ENCODE assay signal across 8 cellular contexts in genomic region chr9:136328622-136329041, GRCh38. TPM values are rescaled to one million over a fixed set of nuclear protein-coding genes. Genes with fewer than 3 reads are reported as not detected.
A peak's percentile ranks its signal among the peaks of the same experiment; 100 is the strongest.
DNase-seq lines count a peak whose midpoint lies in the region; ATAC-seq, FAIRE-seq and TF ChIP-seq lines count a peak whose summit lies in the region.

No MANE protein-coding gene starts in this region.

- no peaks in the 10 kb centered on the region for H3K9me3 ChIP-seq in right lobe of liver
- H3K9me3 ChIP-seq in upper lobe of right lung: no peaks in the 10 kb centered on the region

- peaks cover 5% of the 10 kb centered on the region for H3K4me1 Mint-ChIP-seq in activated T-cell treated with anti-CD3 and anti-CD28 coated beads, Interleukin-2, amount 50 U/mL, for 4 hours (ENCODE audit: low read depth)

- no peak for FAIRE-seq in bronchial epithelial cell (lab: Jason Lieb, UNC)

- H3K27ac ChIP-seq in right lobe of liver: no peak overlapping the region
- H3K27ac ChIP-seq in upper lobe of right lung: peak overlapping the region; percentile 81

- TF ChIP-seq CTCF in bronchial epithelial cell (IDR thresholded peaks at IDR 0.05; ENCODE audit: insufficient read depth, low read length, severe bottlenecking): no peak
- TF ChIP-seq CTCF in right lobe of liver (IDR thresholded peaks at IDR 0.05): no peak
- no peak for TF ChIP-seq CTCF in upper lobe of right lung (IDR thresholded peaks at IDR 0.05)

- no peaks in the 10 kb centered on the region for H3K4me1 ChIP-seq in right lobe of liver
- peaks cover 22% of the 10 kb centered on the region for H3K4me1 ChIP-seq in upper lobe of right lung

- H3K36me3 ChIP-seq in bronchial epithelial cell (ENCODE audit: control insufficient read depth, insufficient read depth, low read length): no peaks in the 10 kb centered on the region
- no peaks in the 10 kb centered on the region for H3K36me3 ChIP-seq in right lobe of liver
- H3K36me3 ChIP-seq in upper lobe of right lung: no peaks in the 10 kb centered on the region

- no peak for ATAC-seq in activated T-cell treated with anti-CD3 and anti-CD28 coated beads, Interleukin-2, amount 50 U/mL, for 4 hours
- no peak for ATAC-seq in right lobe of liver
- ATAC-seq in upper lobe of right lung: no peak
- no peak for ATAC-seq in HG03460 (IDR thresholded peaks at IDR 0.05; ENCODE audit: unreplicated experiment)

- H3K9me3 Mint-ChIP-seq in activated T-cell treated with anti-CD3 and anti-CD28 coated beads, Interleukin-2, amount 50 U/mL, for 4 hours: no peaks in the 10 kb centered on the region

- H3K27me3 Mint-ChIP-seq in activated T-cell treated with anti-CD3 and anti-CD28 coated beads, Interleukin-2, amount 50 U/mL, for 4 hours (ENCODE audit: low read depth): peaks cover 2% of the 10 kb centered on the region

- no peaks in the 10 kb centered on the region for H3K36me3 Mint-ChIP-seq in activated T-cell treated with anti-CD3 and anti-CD28 coated beads, Interleukin-2, amount 50 U/mL, for 4 hours (ENCODE audit: insufficient read depth)

- intact Hi-C loops in right lobe of liver (cut with DNase I) (no loop called here), upper lobe of right lung (cut with DNase I) (no loop called here)

- H3K4me3 ChIP-seq in bronchial epithelial cell (ENCODE audit: low read depth, low read length) (peak overlapping the region; percentile 54), right lobe of liver (peak overlapping the region; percentile 43 to 49 (median 46)), upper lobe of right lung (peak overlapping the region; percentile 69)

- DNase-seq in activated T-cell treated with anti-CD3 and anti-CD28 coated beads, Interleukin-2, amount 50 U/mL, for 4 hours: no peak
- DNase-seq in activated T-cell treated with anti-CD3 and anti-CD28 coated beads for 4 hours (no peak), bronchial epithelial cell (ENCODE audit: low read depth) (no peak), right lobe of liver (no peak), upper lobe of right lung (no peak), NK-92 (lab: John Stamatoyannopoulos, UW; ENCODE audit: unreplicated experiment) (no peak), NCI-H146 treated with DMSO at 0.1 percent for 48 hours (lab: John Stamatoyannopoulos, UW; ENCODE audit: unreplicated experiment) (no peak)

- TF ChIP-seq POLR2A in right lobe of liver (IDR thresholded peaks at IDR 0.05): no peak

- H3K27me3 ChIP-seq in bronchial epithelial cell (ENCODE audit: control insufficient read depth, insufficient read depth, low read length) (peaks cover 2% of the 10 kb centered on the region), right lobe of liver (no peaks in the 10 kb centered on the region), upper lobe of right lung (no peaks in the 10 kb centered on the region)

- WGBS in right lobe of liver (ENCODE audit: insufficient coverage, low coverage, low lambda C conversion rate, missing lambda C conversion rate): 55% methylated on average over 7 of the region's 15 CpGs

- H3K4me3 Mint-ChIP-seq in activated T-cell treated with anti-CD3 and anti-CD28 coated beads, Interleukin-2, amount 50 U/mL, for 4 hours: peak overlapping the region; percentile 60

RNA-seq across cellular contexts. Expression of gene GPSM1, which starts 1.3 kb away (rescaled TPM):
- total RNA-seq in activated T-cell treated with anti-CD3 and anti-CD28 coated beads, Interleukin-2, amount 50 U/mL, for 4 hours: 10 to 100 TPM; 12.8 to 13.6 (median 13.4) TPM
- total RNA-seq in bronchial epithelial cell (12.3 and 13.4 TPM in 2 replicates), right lobe of liver (1 to 10 TPM; 1.3 to 4.8 (median 4.1) TPM), upper lobe of right lung (27.3 TPM)

RNA-seq across cellular contexts. Expression of gene CCDC187, which starts 24.7 kb away (rescaled TPM):
- under 1 TPM in 1 of 3 donors, not detected in 2; 0.11 TPM for total RNA-seq in activated T-cell treated with anti-CD3 and anti-CD28 coated beads, Interleukin-2, amount 50 U/mL, for 4 hours
- total RNA-seq in bronchial epithelial cell (not detected in 2 replicates), right lobe of liver (under 1 TPM in 3 of 6 experiments, not detected in 3; 0.09 to 0.80 (median 0.62) TPM), upper lobe of right lung (0.09 TPM)

RNA-seq across cellular contexts. Expression of gene DNLZ, which starts 34.9 kb away (rescaled TPM):
- total RNA-seq in activated T-cell treated with anti-CD3 and anti-CD28 coated beads, Interleukin-2, amount 50 U/mL, for 4 hours: 10 to 100 TPM; 75.5 to 82.7 (median 75.5) TPM
- total RNA-seq in bronchial epithelial cell (14.5 and 17.4 TPM in 2 replicates), right lobe of liver (10 to 100 TPM in 3 of 6 experiments, 1 to 10 TPM in 3; 5.0 to 26.0 (median 10.4) TPM), upper lobe of right lung (15.5 TPM)

RNA-seq across cellular contexts. Expression of gene CARD9, which starts 44.8 kb away (rescaled TPM):
- total RNA-seq in activated T-cell treated with anti-CD3 and anti-CD28 coated beads, Interleukin-2, amount 50 U/mL, for 4 hours: 1 to 10 TPM; 1.4 to 3.4 (median 2.4) TPM
- total RNA-seq in bronchial epithelial cell (0.51 and 0.53 TPM in 2 replicates), right lobe of liver (1 to 10 TPM in 3 of 6 experiments, under 1 TPM in 3; 0.48 to 1.6 (median 1.1) TPM), upper lobe of right lung (10.0 TPM)
